4 cellular contexts compared by ENCODE assay signal in genomic region chrX:66744519-66744918, GRCh38.
A peak's percentile ranks its signal among the peaks of the same experiment; 100 is the strongest.
ATAC-seq and TF ChIP-seq lines count a peak whose summit lies in the region.
"Not testable (repeated sequence)": the region's sequence is repeated elsewhere in the genome, so short reads cannot be mapped to it uniquely, and the experiment has no call there.

No MANE protein-coding gene starts in this region.

- H3K9me3 ChIP-seq in HEK293 (ENCODE audit: control insufficient read depth, insufficient read depth, low read depth, low read length) = not testable (repeated sequence)

- not testable (repeated sequence) for H3K4me3 ChIP-seq in HEK293 (ENCODE audit: low read depth, low read length)

- ATAC-seq in SK-N-SH treated with all-trans-retinoic acid at 6 μM for 48 hours = not testable (repeated sequence)

- TF ChIP-seq CTCF in 22Rv1 (IDR thresholded peaks at IDR 0.05); HEK293 (tag by site-specific recombination; IDR thresholded peaks at IDR 0.05); VCaP (conservative IDR thresholded peaks at IDR 0.05): not testable (repeated sequence)

- H3K36me3 ChIP-seq in HEK293 (ENCODE audit: control insufficient read depth in 2 of 2, insufficient read depth in 1 of 2, low read length in 2 of 2) = not testable (repeated sequence)

- CTCF ChIA-PET in HEK293 (lab: Yijun Ruan, JAX) = not testable (repeated sequence)

- POLR2A ChIA-PET in HEK293 (lab: Yijun Ruan, JAX) = not testable (repeated sequence)

- H3K4me1 ChIP-seq in HEK293 (ENCODE audit: control insufficient read depth, insufficient read depth, low read length) = not testable (repeated sequence)

- 0 out of 2 replicates have a peak overlapping the region, but pooled peaks have one; percentile 31 for H3K27ac ChIP-seq in 22Rv1
- not testable (repeated sequence) for H3K27ac ChIP-seq in HEK293 (ENCODE audit: extremely low read depth, low read depth, low read length)
- H3K27ac ChIP-seq in VCaP = peak overlapping the region; percentile 46

TF ChIP-seq in HEK293, 187 proteins besides CTCF, POLR2A, EP300 and RAD21:
- peak; percentile 59 for TF ChIP-seq ZNF146 (tag by site-specific recombination; IDR thresholded peaks at IDR 0.05)
TF ChIP-seq in HEK293: peak in this region for 1; not testable (repeated sequence) for 186.

TF ChIP-seq in SK-N-SH treated with all-trans-retinoic acid at 6 μM for 48 hours, 23 proteins besides CTCF, POLR2A, EP300 and RAD21:
- TF ChIP-seq ZNF8 (CRISPR knock-in tag; IDR thresholded peaks at IDR 0.05) = peak; percentile 52; the same call in 1 of the 2 replicates
